In genomic region chr19:16771618-16772017, GRCh38 we compare ENCODE assay signal across 8 cellular contexts. TPM values are rescaled to one million over a fixed set of nuclear protein-coding genes. Genes with fewer than 3 reads are reported as not detected.
DNase-seq lines count a peak whose midpoint lies in the region; ATAC-seq and TF ChIP-seq lines count a peak whose summit lies in the region.

No MANE protein-coding gene starts in this region.

- no peak overlapping the region for H3K4me3 Mint-ChIP-seq in activated T-helper 17 cell treated with anti-CD3 and anti-CD28 coated beads, Interleukin-2, amount 50 U/mL, for 72 hours

- H3K27ac Mint-ChIP-seq in activated T-helper 17 cell treated with anti-CD3 and anti-CD28 coated beads, Interleukin-2, amount 50 U/mL, for 72 hours, result no peak overlapping the region

- H3K36me3 ChIP-seq in MG63, result no peaks in the 10 kb centered on the region

- no peaks in the 10 kb centered on the region for H3K36me3 Mint-ChIP-seq in activated T-helper 17 cell treated with anti-CD3 and anti-CD28 coated beads, Interleukin-2, amount 50 U/mL, for 72 hours (ENCODE audit: low read depth)

- H3K4me3 ChIP-seq in MG63, result no peak overlapping the region
- no peak overlapping the region for H3K4me3 ChIP-seq in fibroblast of villous mesenchyme (ENCODE audit: low read depth, low read length)

- DNase-seq in DMS53 treated with DMSO at 0.1 percent for 48 hours (lab: John Stamatoyannopoulos, UW; ENCODE audit: unreplicated experiment), result peak; percentile 30
- DNase-seq in MG63, result peak; percentile 68
- peak; percentile 75 to 79 for DNase-seq in SHP77 (lab: John Stamatoyannopoulos, UW)
- peak; percentile 79 for DNase-seq in fibroblast of villous mesenchyme (ENCODE audit: low read depth)
- DNase-seq in non-pigmented ciliary epithelial cell (ENCODE audit: low read depth), result peak; percentile 26
- DNase-seq in substantia nigra (lab: John Stamatoyannopoulos, UW), result peak in 40 of 49 donors; percentile 7 to 70 (median 40)

- H3K9me3 ChIP-seq in MG63, result no peaks in the 10 kb centered on the region

- peak; percentile 74 for ATAC-seq in activated T-helper 17 cell treated with anti-CD3 and anti-CD28 coated beads, Interleukin-2, amount 50 U/mL, for 72 hours (replicated peaks)
- ATAC-seq in GM18867 (IDR thresholded peaks at IDR 0.05; ENCODE audit: unreplicated experiment), result no peak

- TF ChIP-seq CTCF in fibroblast of villous mesenchyme (IDR thresholded peaks at IDR 0.05; ENCODE audit: insufficient read depth, low read depth, low read length), result peak; percentile 84

- H3K4me1 Mint-ChIP-seq in activated T-helper 17 cell treated with anti-CD3 and anti-CD28 coated beads, Interleukin-2, amount 50 U/mL, for 72 hours, result no peaks in the 10 kb centered on the region

- no peak overlapping the region for H3K27ac ChIP-seq in substantia nigra (ENCODE audit: low read depth, low read length, poor library complexity, severe bottlenecking)

- peaks cover 12% of the 10 kb centered on the region; the same call in 1 of the 2 replicates for H3K27me3 ChIP-seq in MG63

- peaks cover 28% of the 10 kb centered on the region for H3K27me3 Mint-ChIP-seq in activated T-helper 17 cell treated with anti-CD3 and anti-CD28 coated beads, Interleukin-2, amount 50 U/mL, for 72 hours

- no peaks in the 10 kb centered on the region for H3K9me3 Mint-ChIP-seq in activated T-helper 17 cell treated with anti-CD3 and anti-CD28 coated beads, Interleukin-2, amount 50 U/mL, for 72 hours

RNA-seq across cellular contexts. Expression of gene NWD1, which starts 52.0 kb away (rescaled TPM):
- 0.16 TPM in 1 of 2 replicates, not detected in the other for total RNA-seq in MG63 (2014; rRNA removed; shearing (Covaris generic); ENCODE audit: low replicate concordance)
- not detected for total RNA-seq in activated T-helper 17 cell treated with anti-CD3 and anti-CD28 coated beads, Interleukin-2, amount 50 U/mL, for 72 hours
- total RNA-seq in fibroblast of villous mesenchyme, result not detected in 2 replicates

RNA-seq across cellular contexts. Expression of gene SIN3B, which starts 57.6 kb away (rescaled TPM):
- total RNA-seq in MG63 (2014; rRNA removed; shearing (Covaris generic); ENCODE audit: low replicate concordance), result 24.3 and 44.1 TPM in 2 replicates
- 10 to 100 TPM; 36.2 to 41.1 TPM for total RNA-seq in activated T-helper 17 cell treated with anti-CD3 and anti-CD28 coated beads, Interleukin-2, amount 50 U/mL, for 72 hours
- total RNA-seq in fibroblast of villous mesenchyme, result 35.4 and 40.2 TPM in 2 replicates

Comparison
In these comparisons a context has a peak if more than half of its experiments do, and no peak if none do; other contexts are left out.
1. DNase-seq: peak in every context shown above with its lines; median percentile 79 in fibroblast of villous mesenchyme; 77 in SHP77; 68 in MG63; 40 in substantia nigra; 30 in DMS53 treated with DMSO at 0.1 percent for 48 hours; 26 in non-pigmented ciliary epithelial cell.